7 cellular contexts compared by ENCODE assay signal in genomic region chr4:163196904-163197505, GRCh38.
"Had no signal": no experiment of that assay in that cellular context is flagged by ENCODE, and none has a peak within 500 bp of the region (broad histone marks: within the 10 kb centered on the region; RNA-seq: fewer than 3 reads in every experiment).

No MANE protein-coding gene starts in this region.

- H2AFZ ChIP-seq: GM23338 had no signal

- DNase-seq: H9, HCEC 1CT, HFFc6 had no signal

- H3K4me3 Mint-ChIP-seq: GM23338, H9, HFFc6, IgD-negative memory B cell had no signal

- H3K4me1 Mint-ChIP-seq: GM23338, H9, IgD-negative memory B cell had no signal

- H3K27ac ChIP-seq: HL-60 had no signal

- H3K27ac Mint-ChIP-seq: GM23338, H9, HFFc6, IgD-negative memory B cell had no signal

- ATAC-seq: GM23338, HepG2 had no signal

- H3K4me2 ChIP-seq: GM23338 had no signal

- H3K4me3 ChIP-seq: GM23338 had no signal

- H3K36me3 Mint-ChIP-seq: IgD-negative memory B cell had no signal
